21 cellular contexts compared by ENCODE assay signal in genomic region chr18:25102657-25103056, GRCh38.
"Had no signal": no experiment of that assay in that cellular context is flagged by ENCODE, and none has a peak within 500 bp of the region (broad histone marks: within the 10 kb centered on the region; RNA-seq: fewer than 3 reads in every experiment).

No MANE protein-coding gene starts in this region.

- DNase-seq: activated CD4-positive, alpha-beta T cell treated with anti-CD3 and anti-CD28 coated beads for 48 hours; activated CD4-positive, alpha-beta T cell treated with anti-CD3 and anti-CD28 coated beads, Interleukin-2, amount 50 U/mL, for 4 hours; activated CD8-positive, alpha-beta memory T cell treated with anti-CD3 and anti-CD28 coated beads, Interleukin-2, amount 50 U/mL, for 48 hours; activated CD8-positive, alpha-beta T cell treated with anti-CD3 and anti-CD28 coated beads, Interleukin-2, amount 10 ng/mL, durations not matched to agents 7 days and 5 days; activated naive CD4-positive, alpha-beta T cell treated with anti-CD3 and anti-CD28 coated beads, Interleukin-2, amount 50 U/mL, for 16 hours; activated naive CD8-positive, alpha-beta T cell treated with anti-CD3 and anti-CD28 coated beads, Interleukin-2, amount 10 ng/mL, durations not matched to agents 7 days and 5 days; activated T-cell treated with anti-CD3 and anti-CD28 coated beads, Interleukin-2, amount 50 U/mL, for 1 hour; adrenal gland; anterior cingulate cortex; KG1; NCI-H1105; NCI-H1436; NCI-H1694 treated with DMSO at 0.1 percent for 48 hours; NCI-H2029 treated with DMSO at 0.1 percent for 48 hours; NCI-H2171; NCI-H2227 treated with DMSO at 0.1 percent for 48 hours; NCI-H446 treated with DMSO at 0.1 percent for 48 hours; NCI-H524 treated with DMSO at 0.1 percent for 48 hours; PC-3; SHP77 treated with DMSO at 0.1 percent for 48 hours had no signal

- H3K9me3 ChIP-seq: adrenal gland had no signal

- H3K36me3 ChIP-seq: adrenal gland had no signal

- H3K27ac ChIP-seq: adrenal gland had no signal

- H3K4me3 ChIP-seq: adrenal gland had no signal

- ATAC-seq: activated CD4-positive, CD25-positive, alpha-beta regulatory T cell treated with anti-CD3 and anti-CD28 coated beads, Interleukin-2, amount 50 U/mL, for 24 hours; activated CD8-positive, alpha-beta T cell treated with anti-CD3 and anti-CD28 coated beads, Interleukin-2, amount 10 ng/mL, durations not matched to agents 7 days and 5 days; PC-3 had no signal
